In genomic region chr22:38873469-38874411, GRCh38 we compare ENCODE assay signal across 8 cellular contexts. TPM values are rescaled to one million over a fixed set of nuclear protein-coding genes. Genes with fewer than 3 reads are reported as not detected.
DNase-seq lines count a peak whose midpoint lies in the region; ATAC-seq lines count a peak whose summit lies in the region.

No MANE protein-coding gene starts in this region.

- no peak for ATAC-seq in activated naive CD8-positive, alpha-beta T cell treated with anti-CD3 and anti-CD28 coated beads, Interleukin-2, amount 10 ng/mL, durations not matched to agents 7 days and 5 days (ENCODE audit: low read depth)
- ATAC-seq in memory B cell (ENCODE audit: low read depth) (no peak), GM18861 (IDR thresholded peaks at IDR 0.05; ENCODE audit: unreplicated experiment) (no peak), HG03097 (IDR thresholded peaks at IDR 0.05; ENCODE audit: low FRiP score, unreplicated experiment) (no peak)
- ATAC-seq in stimulated activated memory B cell treated with anti-CD40 and anti-IgM and Interleukin-4, amounts not matched to agents 10 μg/mL and 1 μg/mL and 100 μg/mL, for 72 hours, result peak; percentile 17

- no peak overlapping the region for H3K27ac Mint-ChIP-seq in activated naive CD8-positive, alpha-beta T cell treated with anti-CD3 and anti-CD28 coated beads, Interleukin-2, amount 10 ng/mL, durations not matched to agents 7 days and 5 days
- peak overlapping the region; percentile 84 for H3K27ac Mint-ChIP-seq in memory B cell
- peak overlapping the region; percentile 93 for H3K27ac Mint-ChIP-seq in stimulated activated memory B cell treated with anti-CD40 and anti-IgM and Interleukin-4, amounts not matched to agents 10 μg/mL and 1 μg/mL and 100 μg/mL, for 72 hours

- DNase-seq in H4 (ENCODE audit: low spot score), result peak; percentile 4
- DNase-seq in RKO (ENCODE audit: low spot score), result peak; percentile 34
- no peak for DNase-seq in activated naive CD8-positive, alpha-beta T cell treated with anti-CD3 and anti-CD28 coated beads, Interleukin-2, amount 10 ng/mL, durations not matched to agents 7 days and 5 days
- no peak for DNase-seq in memory B cell (ENCODE audit: low spot score in 2 of 2)
- no peak for DNase-seq in A172 (ENCODE audit: low spot score)

- peaks cover 31% of the 10 kb centered on the region for H3K4me1 Mint-ChIP-seq in activated naive CD8-positive, alpha-beta T cell treated with anti-CD3 and anti-CD28 coated beads, Interleukin-2, amount 10 ng/mL, durations not matched to agents 7 days and 5 days
- H3K4me1 Mint-ChIP-seq in memory B cell, result peaks cover 23% of the 10 kb centered on the region
- H3K4me1 Mint-ChIP-seq in stimulated activated memory B cell treated with anti-CD40 and anti-IgM and Interleukin-4, amounts not matched to agents 10 μg/mL and 1 μg/mL and 100 μg/mL, for 72 hours, result peaks cover 51% of the 10 kb centered on the region

- POLR2A ChIA-PET in activated naive CD8-positive, alpha-beta T cell treated with anti-CD3 and anti-CD28 coated beads, Interleukin-2, amount 10 ng/mL, durations not matched to agents 7 days and 5 days (lab: Charles Lee), result interaction anchor here (0.7 kb wide), 1 partner anchor 446 kb away, joined by 4 read pairs; no protein-coding TSS in a partner anchor

- H3K27me3 Mint-ChIP-seq in activated naive CD8-positive, alpha-beta T cell treated with anti-CD3 and anti-CD28 coated beads, Interleukin-2, amount 10 ng/mL, durations not matched to agents 7 days and 5 days, result peaks cover 20% of the 10 kb centered on the region
- H3K27me3 Mint-ChIP-seq in memory B cell, result peaks cover 14% of the 10 kb centered on the region
- H3K27me3 Mint-ChIP-seq in stimulated activated memory B cell treated with anti-CD40 and anti-IgM and Interleukin-4, amounts not matched to agents 10 μg/mL and 1 μg/mL and 100 μg/mL, for 72 hours, result no peaks in the 10 kb centered on the region

- H3K4me3 Mint-ChIP-seq in activated naive CD8-positive, alpha-beta T cell treated with anti-CD3 and anti-CD28 coated beads, Interleukin-2, amount 10 ng/mL, durations not matched to agents 7 days and 5 days, result peak overlapping the region; percentile 90
- H3K4me3 Mint-ChIP-seq in memory B cell, result peak overlapping the region; percentile 96
- H3K4me3 Mint-ChIP-seq in stimulated activated memory B cell treated with anti-CD40 and anti-IgM and Interleukin-4, amounts not matched to agents 10 μg/mL and 1 μg/mL and 100 μg/mL, for 72 hours, result peak overlapping the region; percentile 98

- H3K9me3 Mint-ChIP-seq in activated naive CD8-positive, alpha-beta T cell treated with anti-CD3 and anti-CD28 coated beads, Interleukin-2, amount 10 ng/mL, durations not matched to agents 7 days and 5 days, result no peaks in the 10 kb centered on the region
- H3K9me3 Mint-ChIP-seq in memory B cell, result no peaks in the 10 kb centered on the region
- no peaks in the 10 kb centered on the region for H3K9me3 Mint-ChIP-seq in stimulated activated memory B cell treated with anti-CD40 and anti-IgM and Interleukin-4, amounts not matched to agents 10 μg/mL and 1 μg/mL and 100 μg/mL, for 72 hours

- H3K36me3 Mint-ChIP-seq in activated naive CD8-positive, alpha-beta T cell treated with anti-CD3 and anti-CD28 coated beads, Interleukin-2, amount 10 ng/mL, durations not matched to agents 7 days and 5 days, result peaks cover 1% of the 10 kb centered on the region
- H3K36me3 Mint-ChIP-seq in memory B cell, result no peaks in the 10 kb centered on the region
- peaks cover 14% of the 10 kb centered on the region for H3K36me3 Mint-ChIP-seq in stimulated activated memory B cell treated with anti-CD40 and anti-IgM and Interleukin-4, amounts not matched to agents 10 μg/mL and 1 μg/mL and 100 μg/mL, for 72 hours

RNA-seq across cellular contexts. Expression of gene CBX6, which starts 1.7 kb away (rescaled TPM):
- 19.6 and 21.5 TPM in 2 replicates for total RNA-seq in H4 (2014; rRNA removed; shearing (Covaris generic))
- 10 to 100 TPM; 66.0 to 66.4 TPM for total RNA-seq in activated naive CD8-positive, alpha-beta T cell treated with anti-CD3 and anti-CD28 coated beads, Interleukin-2, amount 10 ng/mL, durations not matched to agents 7 days and 5 days
- total RNA-seq in A172 (2014; rRNA removed; shearing (Covaris generic)), result 20.1 and 20.9 TPM in 2 replicates

RNA-seq across cellular contexts. Expression of gene NPTXR, which starts 29.9 kb away (rescaled TPM):
- total RNA-seq in H4 (2014; rRNA removed; shearing (Covaris generic)), result 3.1 and 4.1 TPM in 2 replicates
- total RNA-seq in activated naive CD8-positive, alpha-beta T cell treated with anti-CD3 and anti-CD28 coated beads, Interleukin-2, amount 10 ng/mL, durations not matched to agents 7 days and 5 days, result 1 to 10 TPM; 5.9 to 6.8 TPM
- 1.9 and 2.7 TPM in 2 replicates for total RNA-seq in A172 (2014; rRNA removed; shearing (Covaris generic))

Comparison
In these comparisons a context has a peak if more than half of its experiments do, and no peak if none do; other contexts are left out.
1. DNase-seq: peak in H4 (single experiment) and RKO (single experiment); none in activated naive CD8-positive, alpha-beta T cell treated with anti-CD3 and anti-CD28 coated beads, Interleukin-2, amount 10 ng/mL, durations not matched to agents 7 days and 5 days (single experiment), memory B cell (0 of 2) and A172 (single experiment).
2. Peak in every context shown above with its lines, with median percentiles within 50 percentile points of each other: H3K4me3 Mint-ChIP-seq.